8 cellular contexts compared by ENCODE assay signal in the genomic region with DNA sequence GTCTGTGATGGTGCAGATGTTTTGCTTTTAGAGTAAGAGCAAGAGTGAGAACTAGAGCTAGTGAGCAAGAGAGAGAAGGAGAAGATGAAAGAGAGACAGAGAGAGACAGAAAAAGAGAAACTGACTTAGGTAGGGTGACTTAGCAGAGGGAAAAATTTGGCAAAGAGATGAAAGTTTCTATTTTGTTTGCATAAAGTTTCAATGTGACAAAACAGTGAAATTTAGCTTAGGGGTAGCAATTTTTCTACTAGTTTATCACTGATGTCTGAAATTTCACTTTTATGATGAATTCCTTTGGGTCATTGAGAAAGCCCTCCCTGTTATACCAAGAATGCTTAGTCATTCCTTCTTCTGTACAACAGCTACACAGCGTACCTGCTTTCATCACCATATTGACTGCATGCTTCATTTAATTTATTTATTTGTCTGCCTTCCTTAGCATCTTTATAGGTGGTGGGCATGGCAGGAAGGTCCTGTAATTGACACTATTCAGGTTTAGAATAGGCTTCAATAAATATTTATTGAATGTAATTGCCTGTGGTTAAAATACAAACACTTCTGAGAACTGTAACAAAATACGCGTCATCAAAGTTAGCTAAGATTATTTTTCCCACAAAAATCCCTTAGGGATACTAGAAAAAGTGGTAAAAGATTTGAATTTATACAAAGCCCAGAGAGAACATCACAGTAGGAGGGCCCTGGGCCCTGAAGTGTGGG. TPM values are rescaled to one million over a fixed set of nuclear protein-coding genes. Genes with fewer than 3 reads are reported as not detected.
DNase-seq lines count a peak whose midpoint lies in the region; ATAC-seq and TF ChIP-seq lines count a peak whose summit lies in the region.

No MANE protein-coding gene starts in this region.

- peaks cover 16% of the 10 kb centered on the region for H3F3A ChIP-seq in PC-9 (ENCODE audit: insufficient read depth, low read depth)

- POLR2A ChIA-PET in PC-9 (lab: Charles Lee; ENCODE audit: unreplicated experiment), result no interaction called here

- BruUV-seq in PC-9 (replicated peaks; lab: Mats Ljungman, UMichigan), result no TSS peak

- intact Hi-C loops in Right ventricle myocardium inferior (cut with DNase I), result no loop called here
- intact Hi-C loops in cardiac septum (cut with DNase I), result no loop called here
- intact Hi-C loops in PC-9 (cut with micrococcal nuclease; ENCODE audit: unreplicated experiment), result no loop called here

- H3K79me2 ChIP-seq in PC-9 (ENCODE audit: low read depth), result no peaks in the 10 kb centered on the region

- ATAC-seq in Right ventricle myocardium inferior, result peak; percentile 76
- ATAC-seq in HG02759 (IDR thresholded peaks at IDR 0.05; ENCODE audit: unreplicated experiment), result peak; percentile 60

- peak overlapping the region; percentile 52 for H3K4me2 ChIP-seq in PC-9

- peak overlapping the region; percentile 91 for H3K27ac ChIP-seq in PC-9

- DNase-seq in Right ventricle myocardium inferior (ENCODE audit: missing footprints) (peak; percentile 39), cardiac septum (ENCODE audit: low spot score) (no peak), PC-9 (peak in 1 of 2 experiments; percentile 92), iris pigment epithelial cell (ENCODE audit: low read depth) (peak; percentile 73), RKO (ENCODE audit: low spot score) (no peak), glomerular visceral epithelial cell (ENCODE audit: extremely low spot score) (no peak), NCI-H1048 (lab: John Stamatoyannopoulos, UW) (no peak)

- CTCF ChIA-PET in PC-9 (lab: Charles Lee), result no interaction called here

- peak overlapping the region; percentile 1; the same call in 1 of the 2 replicates for H3K4me3 ChIP-seq in PC-9

- 0 out of 2 replicates have a peak, but pooled peaks cover 5% of the 10 kb centered on the region for H3K9me3 ChIP-seq in PC-9 (ENCODE audit: insufficient read depth, low read depth)

- H3K27me3 ChIP-seq in PC-9 (ENCODE audit: insufficient read depth, low read depth), result no peaks in the 10 kb centered on the region

- no peaks in the 10 kb centered on the region for H3K36me3 ChIP-seq in PC-9 (ENCODE audit: low read depth)

- peak overlapping the region; percentile 63 for H2AFZ ChIP-seq in PC-9

- H3K4me1 ChIP-seq in PC-9 (replicated peaks; ENCODE audit: insufficient read depth), result peaks cover 23% of the 10 kb centered on the region

- no peak for TF ChIP-seq CTCF in PC-9 (conservative IDR thresholded peaks at IDR 0.05)

- no peaks in the 10 kb centered on the region for H3K9me2 ChIP-seq in PC-9 (ENCODE audit: insufficient read depth)

- H4K20me1 ChIP-seq in PC-9 (ENCODE audit: insufficient read depth), result no peaks in the 10 kb centered on the region

RNA-seq across cellular contexts. Expression of a gene that starts 19.9 kb away (rescaled TPM):
- total RNA-seq in Right ventricle myocardium inferior (34.3 TPM), cardiac septum (19.3 TPM), PC-9 (2021) (119 and 124 TPM in 2 replicates)

Comparison
In these comparisons a context has a peak if more than half of its experiments do, and no peak if none do; other contexts are left out.
1. DNase-seq: peak in Right ventricle myocardium inferior (single experiment) and iris pigment epithelial cell (single experiment); none in cardiac septum (single experiment), RKO (single experiment), glomerular visceral epithelial cell (single experiment) and NCI-H1048 (single experiment).